ENCODE assay signal across 15 cellular contexts in the genomic region with DNA sequence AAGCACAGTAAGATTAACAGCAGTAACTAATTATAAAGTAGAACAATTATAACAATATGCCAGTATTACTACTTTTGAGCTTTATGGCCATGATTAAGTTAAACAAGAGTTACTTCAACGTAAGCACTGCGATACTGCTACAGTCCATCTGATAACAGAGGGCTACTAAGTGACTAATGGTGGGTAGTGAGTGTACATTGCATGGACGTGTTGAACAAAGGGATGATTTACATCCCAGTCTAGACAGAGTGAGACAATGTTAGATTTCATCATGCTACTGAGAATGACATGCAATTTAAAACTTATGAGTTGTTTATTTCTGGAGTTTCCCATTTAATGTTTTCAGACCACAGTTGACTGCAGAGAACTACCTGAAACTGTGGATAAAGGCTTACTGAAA. TPM values are rescaled to one million over a fixed set of nuclear protein-coding genes. Genes with fewer than 3 reads are reported as not detected.
DNase-seq lines count a peak whose midpoint lies in the region; ATAC-seq, FAIRE-seq and TF ChIP-seq lines count a peak whose summit lies in the region.
"Had no signal": no experiment of that assay in that cellular context is flagged by ENCODE, and none has a peak within 500 bp of the region (broad histone marks: within the 10 kb centered on the region; RNA-seq: fewer than 3 reads in every experiment).

No MANE protein-coding gene starts in this region.

- no peak overlapping the region for H3K9ac ChIP-seq in HepG2 (ENCODE audit: insufficient read depth, low read depth, low read length)
- H3K9ac ChIP-seq: neural progenitor cell had no signal

- ATAC-seq in HepG2 (peak; percentile 71), right lobe of liver (no peak), SK-N-SH treated with all-trans-retinoic acid at 6 μM for 48 hours (peak; percentile 77), foreskin keratinocyte (peak; percentile 100), gastrocnemius medialis (no peak), GM19395 (IDR thresholded peaks at IDR 0.05; ENCODE audit: unreplicated experiment) (no peak)
- ATAC-seq: upper lobe of right lung had no signal

- H3K4me3 ChIP-seq in HepG2 (replicated peaks in 1 of 3; ENCODE audit: insufficient read depth in 1 of 3, low read depth in 2 of 3, low read length in 3 of 3) = no peak overlapping the region
- H3K4me3 ChIP-seq in right lobe of liver = no peak overlapping the region
- H3K4me3 ChIP-seq in gastrocnemius medialis = no peak overlapping the region
- H3K4me3 ChIP-seq: neural progenitor cell, upper lobe of right lung had no signal

- DNase-seq in HepG2 (ENCODE audit: low spot score) (peak; percentile 69), right lobe of liver (no peak), foreskin keratinocyte (peak; percentile 95 to 98), urothelium cell line (ENCODE audit: low spot score) (peak; percentile 42), progenitor cell of endocrine pancreas (ENCODE audit: low spot score, unreplicated experiment) (no peak), gastrocnemius medialis (no peak)
- DNase-seq: activated naive CD4-positive, alpha-beta T cell treated with Interleukin-2 at 50 U/mL for 16 hours; DMS53; NCI-H2029 treated with DMSO at 0.1 percent for 48 hours; T-helper 9 cell; upper lobe of right lung had no signal

- H3K4me1 ChIP-seq in HepG2 (ENCODE audit: insufficient read depth, low read length) (peaks cover 37% of the 10 kb centered on the region), right lobe of liver (peaks cover 0 to 7% (median 0%) of the 10 kb centered on the region in 4 donors), foreskin keratinocyte (peaks cover 20% of the 10 kb centered on the region), gastrocnemius medialis (no peaks in the 10 kb centered on the region)
- H3K4me1 ChIP-seq: upper lobe of right lung had no signal

- H3K27ac Mint-ChIP-seq in progenitor cell of endocrine pancreas = no peak overlapping the region
- H3K27ac Mint-ChIP-seq: neural progenitor cell had no signal

- TF ChIP-seq EP300 in HepG2 (IDR thresholded peaks at IDR 0.05; ENCODE audit: low read depth in 2 of 2, low read length in 2 of 2) (no peak), HepG2 (CRISPR knock-in tag; IDR thresholded peaks at IDR 0.05; ENCODE audit: borderline replicate concordance) (no peak)

- peaks cover 5% of the 10 kb centered on the region for H3K79me2 ChIP-seq in HepG2 (ENCODE audit: insufficient read depth, low read length)

- 76% methylated on average over 3 of the region's 3 CpGs for WGBS in HepG2 (ENCODE audit: low lambda C conversion rate)
- 81% methylated on average over 3 of the region's 3 CpGs for WGBS in right lobe of liver (ENCODE audit: insufficient coverage, low coverage, low lambda C conversion rate, missing lambda C conversion rate)

- H3K36me3 ChIP-seq in HepG2 (replicated peaks in 1 of 2; ENCODE audit: control insufficient read depth in 1 of 2, insufficient read depth in 2 of 2, low read length in 2 of 2) = no peaks in the 10 kb centered on the region
- no peaks in the 10 kb centered on the region for H3K36me3 ChIP-seq in right lobe of liver
- H3K36me3 ChIP-seq in gastrocnemius medialis = no peaks in the 10 kb centered on the region
- H3K36me3 ChIP-seq: neural progenitor cell, upper lobe of right lung had no signal

- no peak for TF ChIP-seq RAD21 in HepG2 (CRISPR knock-in tag; IDR thresholded peaks at IDR 0.05)

- H3K9me3 ChIP-seq in HepG2 (ENCODE audit: low read length) (no peaks in the 10 kb centered on the region), right lobe of liver (no peaks in the 10 kb centered on the region), gastrocnemius medialis (no peaks in the 10 kb centered on the region)
- H3K9me3 ChIP-seq: upper lobe of right lung had no signal

- no peak overlapping the region for H3K27ac ChIP-seq in HepG2 (ENCODE audit: extremely low read length, insufficient read depth, low read length)
- no peak overlapping the region for H3K27ac ChIP-seq in right lobe of liver
- H3K27ac ChIP-seq in foreskin keratinocyte = peak overlapping the region; percentile 95
- no peak overlapping the region for H3K27ac ChIP-seq in gastrocnemius medialis
- H3K27ac ChIP-seq: neural progenitor cell, upper lobe of right lung had no signal

- H3K4me3 Mint-ChIP-seq in progenitor cell of endocrine pancreas (ENCODE audit: low read depth) = no peak overlapping the region
- H3K4me3 Mint-ChIP-seq: neural progenitor cell had no signal

- H3K27me3 Mint-ChIP-seq in progenitor cell of endocrine pancreas = no peaks in the 10 kb centered on the region

- H3K36me3 Mint-ChIP-seq in progenitor cell of endocrine pancreas (ENCODE audit: insufficient read depth) = peaks cover 1% of the 10 kb centered on the region

- TF ChIP-seq CTCF in HepG2 (CRISPR knock-in tag; IDR thresholded peaks at IDR 0.05) (no peak), right lobe of liver (IDR thresholded peaks at IDR 0.05) (no peak), foreskin keratinocyte (conservative IDR thresholded peaks at IDR 0.05) (no peak), progenitor cell of endocrine pancreas (IDR thresholded peaks at IDR 0.05; ENCODE audit: unreplicated experiment) (no peak), gastrocnemius medialis (IDR thresholded peaks at IDR 0.05 in 4 of 5, conservative IDR thresholded peaks at IDR 0.05 in 1 of 5) (no peak)

- BruUV-seq in HepG2 (replicated peaks; lab: Mats Ljungman, UMichigan) = no TSS peak

- TF ChIP-seq POLR2A in HepG2 (IDR thresholded peaks at IDR 0.05; ENCODE audit: insufficient read depth in 1 of 2, low read depth in 2 of 2, low read length in 2 of 2) = no peak
- TF ChIP-seq POLR2A in right lobe of liver (IDR thresholded peaks at IDR 0.05) = no peak
- TF ChIP-seq POLR2A in gastrocnemius medialis (IDR thresholded peaks at IDR 0.05) = no peak

- no peak overlapping the region for H2AFZ ChIP-seq in HepG2 (ENCODE audit: low read length)
- H2AFZ ChIP-seq: neural progenitor cell had no signal

- CTCF ChIA-PET in HepG2 (lab: Yijun Ruan, JAX; ENCODE audit: low intra/inter-chr PET ratio, low total read pairs) = no interaction called here

- H3K4me2 ChIP-seq in HepG2 (ENCODE audit: low read depth, low read length) = no peak overlapping the region
- H3K4me2 ChIP-seq: neural progenitor cell had no signal

- in situ Hi-C loops in HepG2 (cut with HindIII; ENCODE audit: extremely low pct_ligation_motif_present, low pct_unique_long_range_greater_than_20kb) (no loop called here), gastrocnemius medialis (cut with MboI; ENCODE audit: low sequenced_read_pairs in 4 of 4) (no loop called here)

- H3K9me3 Mint-ChIP-seq in progenitor cell of endocrine pancreas (ENCODE audit: low read depth) = no peaks in the 10 kb centered on the region
- H3K9me3 Mint-ChIP-seq: neural progenitor cell had no signal

- peaks cover 5% of the 10 kb centered on the region for H3K4me1 Mint-ChIP-seq in progenitor cell of endocrine pancreas (ENCODE audit: low read depth)

- no peaks in the 10 kb centered on the region for H4K20me1 ChIP-seq in HepG2 (ENCODE audit: insufficient read depth, low read length)

- FAIRE-seq in HepG2 (lab: Jason Lieb, UNC) (no peak), urothelium cell line (lab: Jason Lieb, UNC) (no peak)
- FAIRE-seq: colon had no signal

- intact Hi-C loops in HepG2 (cut with micrococcal nuclease; ENCODE audit: unreplicated experiment) (no loop called here), right lobe of liver (cut with DNase I) (no loop called here), gastrocnemius medialis (cut with DNase I; ENCODE audit: low total_unique reads) (no loop called here)

- H3K27me3 ChIP-seq in HepG2 (ENCODE audit: control insufficient read depth in 1 of 2, insufficient read depth in 2 of 2, low read length in 2 of 2) = no peaks in the 10 kb centered on the region
- no peaks in the 10 kb centered on the region for H3K27me3 ChIP-seq in right lobe of liver
- H3K27me3 ChIP-seq in foreskin keratinocyte = no peaks in the 10 kb centered on the region
- no peaks in the 10 kb centered on the region for H3K27me3 ChIP-seq in gastrocnemius medialis
- H3K27me3 ChIP-seq: neural progenitor cell, upper lobe of right lung had no signal

- POLR2A ChIA-PET in HepG2 (lab: Yijun Ruan, JAX) = no interaction called here

TF ChIP-seq in HepG2, 621 proteins besides CTCF, POLR2A, EP300 and RAD21 (continues in another document):
- TF ChIP-seq MATR3 (CRISPR knock-in tag; IDR thresholded peaks at IDR 0.05) (no peak), ZNF3 (CRISPR knock-in tag; IDR thresholded peaks at IDR 0.05) (peak; percentile 80), HMG20A (CRISPR knock-in tag; IDR thresholded peaks at IDR 0.05; ENCODE audit: borderline replicate concordance) (0 out of 2 replicates have a peak, but pooled peaks have one; percentile 11)

TF ChIP-seq in SK-N-SH treated with all-trans-retinoic acid at 6 μM for 48 hours, 23 proteins besides CTCF, POLR2A, EP300 and RAD21 (continues in another document):
- 0 out of 2 replicates have a peak, but pooled peaks have one; percentile 19 for TF ChIP-seq TOX (CRISPR knock-in tag; IDR thresholded peaks at IDR 0.05; ENCODE audit: borderline replicate concordance)
- no peak for TF ChIP-seq ZNF565 (CRISPR knock-in tag; conservative IDR thresholded peaks at IDR 0.05; ENCODE audit: low read depth)

RNA-seq across cellular contexts. Expression of a gene that starts 45.6 kb away (rescaled TPM):
- total RNA-seq in HepG2 (2016; rRNA removed; fragmentation: Illumina TruSeq; extraction: Trizol) = 11.8 and 24.3 TPM in 2 replicates
- total RNA-seq in HepG2 (2016; cell fraction: cytosol; rRNA removed; fragmentation: Illumina TruSeq; extraction: Trizol; ENCODE audit: low read depth) = 45.8 and 49.7 TPM in 2 replicates
- total RNA-seq in HepG2 (2016; cell fraction: insoluble cytoplasmic fraction; rRNA removed; fragmentation: Illumina TruSeq; extraction: Trizol) = 14.5 and 23.4 TPM in 2 replicates
- total RNA-seq in HepG2 (2016; cell fraction: membrane; rRNA removed; fragmentation: Illumina TruSeq; extraction: Trizol) = 29.0 and 32.2 TPM in 2 replicates
- total RNA-seq in HepG2 (2016; cell fraction: nucleus; rRNA removed; fragmentation: Illumina TruSeq; extraction: Trizol) = 32.2 and 33.4 TPM in 2 replicates
- polyA plus RNA-seq in HepG2 (2011; rRNA removed) = 34.1 and 35.0 TPM in 2 replicates
- polyA plus RNA-seq in HepG2 (2011; cell fraction: cytosol; rRNA removed) = 21.1 and 29.0 TPM in 2 replicates
- 14.9 and 16.8 TPM in 2 replicates for polyA plus RNA-seq in HepG2 (2011; cell fraction: nucleus; rRNA removed)
- polyA plus RNA-seq in HepG2 (2012) = 19.1 and 32.8 TPM in 2 replicates
- 5.7 and 9.5 TPM in 2 replicates for polyA plus RNA-seq in HepG2 (2016; cell fraction: cytosol; fragmentation: Illumina TruSeq; extraction: Trizol; ENCODE audit: low read depth)
- polyA plus RNA-seq in HepG2 (2016; cell fraction: insoluble cytoplasmic fraction; fragmentation: Illumina TruSeq; extraction: Trizol; ENCODE audit: low read depth) = 14.3 and 14.7 TPM in 2 replicates
- polyA plus RNA-seq in HepG2 (2016; cell fraction: membrane; fragmentation: Illumina TruSeq; extraction: Trizol; ENCODE audit: low read depth) = 11.2 and 15.8 TPM in 2 replicates
- 31.5 and 33.9 TPM in 2 replicates for polyA plus RNA-seq in HepG2 (2016; cell fraction: nucleus; fragmentation: Illumina TruSeq; extraction: Trizol; ENCODE audit: insufficient read depth, low read depth)
- polyA minus RNA-seq in HepG2 (2011; rRNA and poly(A)+ RNA removed; ENCODE audit: low replicate concordance) = 6.5 and 39.5 TPM in 2 replicates
- polyA minus RNA-seq in HepG2 (2011; cell fraction: cytosol; rRNA and poly(A)+ RNA removed) = 26.0 and 29.6 TPM in 2 replicates
- polyA minus RNA-seq in HepG2 (2011; cell fraction: nucleus; rRNA and poly(A)+ RNA removed) = 66.4 and 75.1 TPM in 2 replicates
- total RNA-seq in right lobe of liver = 10 to 100 TPM; 18.0 to 40.5 (median 26.3) TPM
- total RNA-seq in foreskin keratinocyte = 28.2 and 48.2 TPM in 2 replicates
- polyA plus RNA-seq in foreskin keratinocyte = 25.2 and 38.2 TPM in 2 replicates
- total RNA-seq in progenitor cell of endocrine pancreas = 29.6 and 30.5 TPM in 2 replicates
- total RNA-seq in gastrocnemius medialis = 1 to 10 TPM; 1.4 to 3.7 (median 3.0) TPM

Comparison
In these comparisons a context has a peak if more than half of its experiments do, and no peak if none do; other contexts are left out.
1. ATAC-seq: peak in HepG2 (single experiment), SK-N-SH treated with all-trans-retinoic acid at 6 μM for 48 hours (single experiment) and foreskin keratinocyte (single experiment); none in right lobe of liver (0 of 4), gastrocnemius medialis (0 of 2) and GM19395 (single experiment).
2. DNase-seq: peak in HepG2 (single experiment), foreskin keratinocyte (2 of 2) and urothelium cell line (single experiment); none in right lobe of liver (0 of 3), progenitor cell of endocrine pancreas (single experiment) and gastrocnemius medialis (0 of 2).